In genomic region chr10:94591461-94592205, GRCh38 we compare ENCODE assay signal across 13 cellular contexts. TPM values are rescaled to one million over a fixed set of nuclear protein-coding genes. Genes with fewer than 3 reads are reported as not detected.
DNase-seq lines count a peak whose midpoint lies in the region; ATAC-seq and TF ChIP-seq lines count a peak whose summit lies in the region.
"Had no signal": no experiment of that assay in that cellular context is flagged by ENCODE, and none has a peak within 500 bp of the region (broad histone marks: within the 10 kb centered on the region; RNA-seq: fewer than 3 reads in every experiment).

No MANE protein-coding gene starts in this region.

- DNase-seq in COLO829 (ENCODE audit: low spot score) = no peak
- DNase-seq in MCF 10A (ENCODE audit: unreplicated experiment) = no peak
- no peak for DNase-seq in right cardiac atrium
- DNase-seq in substantia nigra (lab: John Stamatoyannopoulos, UW) = no peak
- DNase-seq: activated CD4-positive, alpha-beta T cell treated with anti-CD3 and anti-CD28 coated beads for 48 hours; Caco-2; effector memory CD8-positive, alpha-beta T cell; head of caudate nucleus had no signal

- H3K27ac ChIP-seq in right cardiac atrium (ENCODE audit: low read length) (no peak overlapping the region), substantia nigra (ENCODE audit: low read depth, low read length, poor library complexity, severe bottlenecking) (no peak overlapping the region)
- H3K27ac ChIP-seq: HL-60 had no signal

- ATAC-seq in GM18502 (IDR thresholded peaks at IDR 0.05; ENCODE audit: poor library complexity, unreplicated experiment) (peak; percentile 94), GM19328 (IDR thresholded peaks at IDR 0.05; ENCODE audit: unreplicated experiment) (peak; percentile 74), HG02870 (IDR thresholded peaks at IDR 0.05; ENCODE audit: unreplicated experiment) (peak; percentile 96), HG03571 (IDR thresholded peaks at IDR 0.05; ENCODE audit: unreplicated experiment) (peak; percentile 71), right cardiac atrium (no peak)
- ATAC-seq: effector memory CD8-positive, alpha-beta T cell had no signal

- intact Hi-C loops in MCF 10A (cut with micrococcal nuclease) (no loop called here), right cardiac atrium (cut with DNase I) (no loop called here)

- H3K9me3 ChIP-seq in right cardiac atrium (ENCODE audit: control insufficient read depth, low read length) = no peaks in the 10 kb centered on the region
- H3K9me3 ChIP-seq: Caco-2 had no signal

- no peak overlapping the region for H3K27ac Mint-ChIP-seq in MCF 10A (ENCODE audit: low read depth, unreplicated experiment)
- H3K27ac Mint-ChIP-seq: effector memory CD8-positive, alpha-beta T cell had no signal

- no peak for TF ChIP-seq CTCF in MCF 10A (IDR thresholded peaks at IDR 0.05; ENCODE audit: unreplicated experiment)

- no peaks in the 10 kb centered on the region for H3K27me3 Mint-ChIP-seq in MCF 10A (ENCODE audit: insufficient read depth, unreplicated experiment)
- H3K27me3 Mint-ChIP-seq: effector memory CD8-positive, alpha-beta T cell had no signal

- POLR2A ChIA-PET in MCF 10A (lab: Yijun Ruan, JAX) = no interaction called here

- WGBS in right cardiac atrium = 97% methylated on average over 1 of the region's 1 CpG

- no peaks in the 10 kb centered on the region for H3K4me1 Mint-ChIP-seq in MCF 10A (ENCODE audit: insufficient read depth, unreplicated experiment)

- peaks cover 40% of the 10 kb centered on the region for H3K36me3 Mint-ChIP-seq in MCF 10A (ENCODE audit: insufficient read depth, unreplicated experiment)

- H3K9me3 Mint-ChIP-seq in MCF 10A (ENCODE audit: unreplicated experiment) = no peaks in the 10 kb centered on the region
- H3K9me3 Mint-ChIP-seq: effector memory CD8-positive, alpha-beta T cell had no signal

- no peak overlapping the region for H3K4me3 ChIP-seq in right cardiac atrium (ENCODE audit: low read length)

- H3K27me3 ChIP-seq in right cardiac atrium (ENCODE audit: control insufficient read depth, insufficient read depth) = no peaks in the 10 kb centered on the region

- BruUV-seq in MCF 10A (replicated peaks; lab: Mats Ljungman, UMichigan) = no TSS peak

- H3K4me3 Mint-ChIP-seq in MCF 10A (ENCODE audit: unreplicated experiment) = no peak overlapping the region
- H3K4me3 Mint-ChIP-seq: effector memory CD8-positive, alpha-beta T cell had no signal

- H3K4me1 ChIP-seq in right cardiac atrium (ENCODE audit: control insufficient read depth, insufficient read depth, low read length) = no peaks in the 10 kb centered on the region
- H3K4me1 ChIP-seq: Caco-2 had no signal

- CTCF ChIA-PET in MCF 10A (lab: Yijun Ruan, JAX) = no interaction called here

RNA-seq across cellular contexts. Expression of gene HELLS, which starts 46.0 kb away (rescaled TPM):
- total RNA-seq in MCF 10A (2022) = 12.1 and 31.4 TPM in 2 replicates
- 1 to 10 TPM; 1.3 to 2.7 (median 2.2) TPM for total RNA-seq in right cardiac atrium
- 0.66 TPM for polyA plus RNA-seq in right cardiac atrium

Comparison
In these comparisons a context has a peak if more than half of its experiments do, and no peak if none do; other contexts are left out.
1. ATAC-seq: peak in GM18502 (single experiment), GM19328 (single experiment), HG02870 (single experiment) and HG03571 (single experiment); none in right cardiac atrium (0 of 2).